8 cellular contexts compared by ENCODE assay signal in the genomic region with DNA sequence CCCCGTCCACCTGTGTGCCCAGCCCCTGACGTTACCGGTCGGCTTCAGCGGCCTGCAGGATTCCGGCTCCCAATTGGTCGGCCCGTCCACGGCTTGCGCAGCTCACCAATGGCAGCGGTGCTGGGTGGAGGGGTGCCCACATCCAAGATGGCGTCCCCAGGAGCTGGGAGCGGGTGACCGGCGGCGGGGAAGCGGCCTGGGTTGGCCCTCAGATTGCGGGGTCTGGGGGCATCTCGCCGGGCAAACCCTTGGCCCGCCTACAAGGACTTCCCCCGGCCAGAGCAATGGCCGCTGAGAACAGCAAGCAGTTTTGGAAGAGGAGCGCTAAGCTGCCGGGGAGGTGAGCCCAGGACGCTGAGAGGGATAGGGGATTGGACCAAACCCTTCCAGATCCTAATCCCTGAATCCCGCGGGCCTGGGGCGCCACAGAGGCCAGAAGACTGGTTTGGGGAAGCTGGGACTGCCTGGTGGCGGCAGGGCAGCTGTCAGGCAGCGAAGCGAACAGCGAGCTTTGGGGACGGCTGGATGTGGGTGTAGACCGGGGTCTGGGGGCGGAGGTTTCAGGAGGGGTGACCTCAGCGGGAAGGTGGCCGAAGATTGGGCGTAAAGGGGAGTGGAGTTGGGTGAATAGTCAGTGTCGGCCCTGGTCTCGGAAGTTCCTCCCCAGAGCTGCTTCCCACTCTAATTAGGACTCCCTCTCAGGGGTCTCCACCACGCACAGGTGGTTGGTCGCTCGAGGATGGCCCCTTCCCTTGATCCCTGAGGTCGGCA. TPM values are rescaled to one million over a fixed set of nuclear protein-coding genes. Genes with fewer than 3 reads are reported as not detected.
DNase-seq lines count a peak whose midpoint lies in the region; ATAC-seq, FAIRE-seq and TF ChIP-seq lines count a peak whose summit lies in the region.

A gene with protein sequence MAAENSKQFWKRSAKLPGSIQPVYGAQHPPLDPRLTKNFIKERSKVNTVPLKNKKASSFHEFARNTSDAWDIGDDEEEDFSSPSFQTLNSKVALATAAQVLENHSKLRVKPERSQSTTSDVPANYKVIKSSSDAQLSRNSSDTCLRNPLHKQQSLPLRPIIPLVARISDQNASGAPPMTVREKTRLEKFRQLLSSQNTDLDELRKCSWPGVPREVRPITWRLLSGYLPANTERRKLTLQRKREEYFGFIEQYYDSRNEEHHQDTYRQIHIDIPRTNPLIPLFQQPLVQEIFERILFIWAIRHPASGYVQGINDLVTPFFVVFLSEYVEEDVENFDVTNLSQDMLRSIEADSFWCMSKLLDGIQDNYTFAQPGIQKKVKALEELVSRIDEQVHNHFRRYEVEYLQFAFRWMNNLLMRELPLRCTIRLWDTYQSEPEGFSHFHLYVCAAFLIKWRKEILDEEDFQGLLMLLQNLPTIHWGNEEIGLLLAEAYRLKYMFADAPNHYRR (plus strand): TSS at position 139 of the 771 bp plus-strand sequence. CDS start 146 bp downstream, at position 285.
A gene (minus strand): TSS at position 511 of the 771 bp plus-strand sequence. CDS start 39,114 bp downstream, outside the sequence.

- no peaks in the 10 kb centered on the region for H3F3A ChIP-seq in OCI-LY1 (ENCODE audit: insufficient read depth, low read length)

- H3K27ac Mint-ChIP-seq in endothelial cell (ENCODE audit: unreplicated experiment): peak within 1 kb of the TSS; percentile 99

- H3K4me2 ChIP-seq in OCI-LY1 (ENCODE audit: low read length): peak within 1 kb of the TSS; percentile 81

- peaks cover 27% of the 10 kb centered on the region for H3K4me1 Mint-ChIP-seq in endothelial cell (ENCODE audit: unreplicated experiment)

- no peaks in the 10 kb centered on the region for H3K9me3 Mint-ChIP-seq in endothelial cell (ENCODE audit: unreplicated experiment)

- H3K36me3 Mint-ChIP-seq in endothelial cell (ENCODE audit: low read depth, unreplicated experiment): peaks cover 8% of the 10 kb centered on the region

- H3K27ac ChIP-seq in OCI-LY1 (ENCODE audit: low read depth, low read length, poor library complexity, severe bottlenecking): peak within 1 kb of the TSS; percentile 45

- H3K27me3 ChIP-seq in OCI-LY1 (ENCODE audit: insufficient read depth, low read length): no peaks in the 10 kb centered on the region

- no peak for TF ChIP-seq CTCF in D721Med (IDR thresholded peaks at IDR 0.05; ENCODE audit: insufficient read depth, missing control alignments)
- TF ChIP-seq CTCF in OCI-LY1 (IDR thresholded peaks at IDR 0.05; ENCODE audit: low read length): no peak
- TF ChIP-seq CTCF in endothelial cell (IDR thresholded peaks at IDR 0.05; ENCODE audit: unreplicated experiment): no peak

- H3K4me1 ChIP-seq in OCI-LY1 (ENCODE audit: insufficient read depth, low read length, severe bottlenecking): peaks cover 28% of the 10 kb centered on the region

- H4K20me1 ChIP-seq in OCI-LY1 (ENCODE audit: insufficient read depth, low read length): no peaks in the 10 kb centered on the region

- H3K4me3 ChIP-seq in OCI-LY1 (ENCODE audit: low read depth, low read length, poor library complexity, severe bottlenecking): peak within 1 kb of the TSS; percentile 94

- no peaks in the 10 kb centered on the region for H3K9me2 ChIP-seq in OCI-LY1 (ENCODE audit: low read depth, low read length)

- peak within 1 kb of the TSS; percentile 97; the same call in 1 of the 2 replicates for H2AFZ ChIP-seq in OCI-LY1 (ENCODE audit: low read length)

- DNase-seq in D721Med (ENCODE audit: insufficient read length, low spot score) (peak; percentile 93), HuH-7 (ENCODE audit: low spot score) (peak; percentile 92), activated T-cell treated with anti-CD3 and anti-CD28 coated beads for 1 hour (ENCODE audit: low read depth) (peak; percentile 89), endothelial cell (ENCODE audit: low spot score) (peak; percentile 95), midbrain (lab: John Stamatoyannopoulos, UW) (peak; percentile 97)
- DNase-seq in stimulated activated CD8-positive, alpha-beta memory T cell treated with anti-CD3 and anti-CD28 coated beads, Interleukin-15, amount 100 ng/mL, for 48 hours (ENCODE audit: low read depth in 2 of 2): peak; percentile 95

- FAIRE-seq in D721Med (lab: Jason Lieb, UNC): no peak

- peaks cover 24% of the 10 kb centered on the region for H3K79me2 ChIP-seq in OCI-LY1 (ENCODE audit: insufficient read depth, low read length)

- no peaks in the 10 kb centered on the region for H3K36me3 ChIP-seq in OCI-LY1 (ENCODE audit: insufficient read depth, low read length)

- H3K4me3 Mint-ChIP-seq in endothelial cell (ENCODE audit: unreplicated experiment): peak within 1 kb of the TSS; percentile 97

- peak within 1 kb of the TSS; percentile 92 for H3K9ac ChIP-seq in OCI-LY1 (ENCODE audit: low read length)

- H3K9me3 ChIP-seq in OCI-LY1 (ENCODE audit: low read length): no peaks in the 10 kb centered on the region

- H3K27me3 Mint-ChIP-seq in endothelial cell (ENCODE audit: unreplicated experiment): peaks cover 8% of the 10 kb centered on the region

- ATAC-seq in GM21526 (IDR thresholded peaks at IDR 0.05; ENCODE audit: low FRiP score, unreplicated experiment): peak; percentile 87

RNA-seq across cellular contexts. Expression of the first gene that starts in this region (rescaled TPM):
- total RNA-seq in endothelial cell (ENCODE audit: unreplicated experiment): 11.8 TPM

RNA-seq across cellular contexts. Expression of the second gene that starts in this region (rescaled TPM):
- 5.4 TPM for total RNA-seq in endothelial cell (ENCODE audit: unreplicated experiment)

Comparison
In these comparisons a context has a peak if more than half of its experiments do, and no peak if none do; other contexts are left out.
1. Peak in every context shown above with its lines: DNase-seq, ATAC-seq, H3K4me3 ChIP-seq and H3K27ac ChIP-seq.